26 cellular contexts compared by ENCODE assay signal in genomic region chr7:135245226-135245625, GRCh38. TPM values are rescaled to one million over a fixed set of nuclear protein-coding genes. Genes with fewer than 3 reads are reported as not detected.
"Had no signal": no experiment of that assay in that cellular context is flagged by ENCODE, and none has a peak within 500 bp of the region (broad histone marks: within the 10 kb centered on the region; RNA-seq: fewer than 3 reads in every experiment).

No MANE protein-coding gene starts in this region.

- H3K27ac ChIP-seq: coronary artery, dorsolateral prefrontal cortex, epithelial cell of prostate, esophagus squamous epithelium, gastrocnemius medialis, heart right ventricle, left lung, lower lobe of right lung had no signal

- H3K9me3 ChIP-seq: esophagus squamous epithelium, gastrocnemius medialis, heart right ventricle, left lung, lower lobe of right lung had no signal

- H3K27me3 ChIP-seq: dorsolateral prefrontal cortex, esophagus squamous epithelium, gastrocnemius medialis, left lung had no signal

- H3K4me3 ChIP-seq: coronary artery, dorsolateral prefrontal cortex, esophagus squamous epithelium, gastrocnemius medialis, heart right ventricle, left lung, lower lobe of right lung had no signal

- DNase-seq: dermis blood vessel endothelial cell; dorsolateral prefrontal cortex; effector CD8-positive, alpha-beta T cell; erythroblast; esophagus squamous epithelium; foreskin fibroblast; foreskin melanocyte; gastrocnemius medialis; glutamatergic neuron; heart right ventricle; hippocampal formation; left cardiac atrium; left lung; left ventricle myocardium superior; lower lobe of right lung; mesenchymal stem cell; midbrain had no signal

- H3K4me1 ChIP-seq: esophagus squamous epithelium, gastrocnemius medialis, heart right ventricle, left lung, lower lobe of right lung had no signal

- ATAC-seq: esophagus mucosa, gastrocnemius medialis, heart right ventricle, left cardiac atrium, left lung, left ventricle myocardium superior, lower lobe of right lung had no signal

- H3K36me3 ChIP-seq: esophagus squamous epithelium, gastrocnemius medialis, heart right ventricle, left lung, lower lobe of right lung had no signal

RNA-seq across cellular contexts. Expression of gene STRA8, which starts 11.6 kb away (rescaled TPM):
- total RNA-seq: cerebellum, dermis blood vessel endothelial cell, esophagus mucosa, esophagus squamous epithelium, gastrocnemius medialis, glomerular endothelial cell, heart right ventricle, kidney epithelial cell, left cardiac atrium, left lung, left ventricle myocardium superior, lower lobe of right lung, lung microvascular endothelial cell, mononuclear cell, mucosa of gallbladder had no signal
